In genomic region chr4:16227462-16227868, GRCh38 we compare ENCODE assay signal across 8 cellular contexts. TPM values are rescaled to one million over a fixed set of nuclear protein-coding genes. Genes with fewer than 3 reads are reported as not detected.
DNase-seq lines count a peak whose midpoint lies in the region; ATAC-seq and TF ChIP-seq lines count a peak whose summit lies in the region.

No MANE protein-coding gene starts in this region.

- peak overlapping the region; percentile 83 for H3K4me3 ChIP-seq in GM06990 (replicated peaks; ENCODE audit: low read depth, low read length)

- no peak for TF ChIP-seq CTCF in GM06990 (IDR thresholded peaks at IDR 0.05; ENCODE audit: insufficient read depth, low read length, poor library complexity, severe bottlenecking)
- TF ChIP-seq CTCF in activated CD8-positive, alpha-beta T cell treated with anti-CD3 and anti-CD28 coated beads for 36 hours (IDR thresholded peaks at IDR 0.05): no peak
- TF ChIP-seq CTCF in nephron progenitor cell (IDR thresholded peaks at IDR 0.05): no peak

- intact Hi-C loops in activated CD8-positive, alpha-beta T cell treated with anti-CD3 and anti-CD28 coated beads for 36 hours (cut with micrococcal nuclease): no loop called here

- H3K36me3 ChIP-seq in GM06990 (ENCODE audit: control insufficient read depth, insufficient read depth, low read length): no peaks in the 10 kb centered on the region

- H3K27me3 ChIP-seq in GM06990 (replicated peaks; ENCODE audit: control insufficient read depth, insufficient read depth, low read length): no peaks in the 10 kb centered on the region

- peaks cover 66% of the 10 kb centered on the region for H3K4me1 Mint-ChIP-seq in activated CD8-positive, alpha-beta T cell treated with anti-CD3 and anti-CD28 coated beads for 36 hours (ENCODE audit: low read depth)
- peaks cover 70% of the 10 kb centered on the region for H3K4me1 Mint-ChIP-seq in nephron progenitor cell

- no peaks in the 10 kb centered on the region for H3K27me3 Mint-ChIP-seq in activated CD8-positive, alpha-beta T cell treated with anti-CD3 and anti-CD28 coated beads for 36 hours
- no peaks in the 10 kb centered on the region for H3K27me3 Mint-ChIP-seq in nephron progenitor cell (ENCODE audit: low read depth, poor library complexity)

- no peaks in the 10 kb centered on the region for H3K9me3 Mint-ChIP-seq in activated CD8-positive, alpha-beta T cell treated with anti-CD3 and anti-CD28 coated beads for 36 hours
- H3K9me3 Mint-ChIP-seq in nephron progenitor cell: no peaks in the 10 kb centered on the region

- ATAC-seq in HG03460 (IDR thresholded peaks at IDR 0.05; ENCODE audit: unreplicated experiment) (peak; percentile 10), HG02610 (IDR thresholded peaks at IDR 0.05; ENCODE audit: unreplicated experiment) (no peak)
- ATAC-seq in activated CD8-positive, alpha-beta T cell treated with anti-CD3 and anti-CD28 coated beads for 36 hours: no peak

- H3K4me3 Mint-ChIP-seq in activated CD8-positive, alpha-beta T cell treated with anti-CD3 and anti-CD28 coated beads for 36 hours: peak overlapping the region; percentile 91
- peak overlapping the region; percentile 96 for H3K4me3 Mint-ChIP-seq in nephron progenitor cell

- peak overlapping the region; percentile 98 for H3K27ac Mint-ChIP-seq in activated CD8-positive, alpha-beta T cell treated with anti-CD3 and anti-CD28 coated beads for 36 hours
- H3K27ac Mint-ChIP-seq in nephron progenitor cell: peak overlapping the region; percentile 99

- CTCF ChIA-PET in activated CD8-positive, alpha-beta T cell treated with anti-CD3 and anti-CD28 coated beads for 36 hours (lab: Charles Lee): interaction anchor here (0.8 to 2.5 kb wide), 7 partner anchors 8 to 37 kb away, joined by 3 to 13 read pairs (median 3); no protein-coding TSS in a partner anchor

- DNase-seq in GM06990 (ENCODE audit: extremely low read depth, insufficient read length) (peak; percentile 18), fibroblast of the conjunctiva (ENCODE audit: low read depth) (peak; percentile 6), nephron progenitor cell (peak; percentile 19), SHP77 (lab: John Stamatoyannopoulos, UW) (no peak), NCI-H187 treated with DMSO at 0.1 percent for 48 hours (lab: John Stamatoyannopoulos, UW) (no peak)
- peak; percentile 32 for DNase-seq in activated CD8-positive, alpha-beta T cell treated with anti-CD3 and anti-CD28 coated beads for 36 hours

- POLR2A ChIA-PET in activated CD8-positive, alpha-beta T cell treated with anti-CD3 and anti-CD28 coated beads for 36 hours (lab: Charles Lee): interaction anchor here (0.7 to 1.6 kb wide), 5 partner anchors 11 to 32 kb away, joined by 3 to 7 read pairs (median 4); no protein-coding TSS in a partner anchor

- H3K36me3 Mint-ChIP-seq in activated CD8-positive, alpha-beta T cell treated with anti-CD3 and anti-CD28 coated beads for 36 hours (ENCODE audit: low read depth): peaks cover 22% of the 10 kb centered on the region
- peaks cover 3% of the 10 kb centered on the region for H3K36me3 Mint-ChIP-seq in nephron progenitor cell (ENCODE audit: low read depth)

RNA-seq across cellular contexts. Expression of gene TAPT1, which starts 1.2 kb away (rescaled TPM):
- total RNA-seq in activated CD8-positive, alpha-beta T cell treated with anti-CD3 and anti-CD28 coated beads for 36 hours: 10 to 100 TPM; 34.2 to 35.5 TPM

Comparison
In these comparisons a context has a peak if more than half of its experiments do, and no peak if none do; other contexts are left out.
1. DNase-seq: peak in GM06990 (single experiment), activated CD8-positive, alpha-beta T cell treated with anti-CD3 and anti-CD28 coated beads for 36 hours (single experiment), fibroblast of the conjunctiva (single experiment) and nephron progenitor cell (single experiment); none in SHP77 (0 of 2) and NCI-H187 treated with DMSO at 0.1 percent for 48 hours (single experiment).